ENCODE assay signal across 25 cellular contexts in genomic region chr17:55843785-55844184, GRCh38.
"Had no signal": no experiment of that assay in that cellular context is flagged by ENCODE, and none has a peak within 500 bp of the region (broad histone marks: within the 10 kb centered on the region; RNA-seq: fewer than 3 reads in every experiment).

No MANE protein-coding gene starts in this region.

- H3K27ac ChIP-seq: colonic mucosa, epithelial cell of prostate, gastrocnemius medialis, heart right ventricle, left lung, lower lobe of right lung had no signal

- H3K4me3 ChIP-seq: colonic mucosa, esophagus squamous epithelium, gastrocnemius medialis, heart right ventricle, left lung, lower lobe of right lung had no signal

- H3K9me3 ChIP-seq: colonic mucosa, esophagus squamous epithelium, gastrocnemius medialis, heart right ventricle, left lung, lower lobe of right lung had no signal

- H3K4me1 ChIP-seq: colonic mucosa, lower lobe of right lung had no signal

- ATAC-seq: effector memory CD8-positive, alpha-beta T cell; esophagus mucosa; gastrocnemius medialis; heart right ventricle; left cardiac atrium; left lung; left ventricle myocardium superior; lower lobe of right lung had no signal

- H3K27me3 ChIP-seq: colonic mucosa, gastrocnemius medialis, heart right ventricle had no signal

- FAIRE-seq: endometrium, islet of Langerhans, keratinocyte had no signal

- DNase-seq: colonic mucosa; cortex of kidney; effector CD8-positive, alpha-beta T cell; effector memory CD8-positive, alpha-beta T cell; endodermal cell; erythroblast; esophagus squamous epithelium; foreskin fibroblast; foreskin melanocyte; gastrocnemius medialis; glutamatergic neuron; head of caudate nucleus; heart right ventricle; hippocampal formation; left cardiac atrium; left lung; left ventricle myocardium superior; lower lobe of right lung; mesendoderm; midbrain had no signal

- H3K36me3 ChIP-seq: colonic mucosa, esophagus squamous epithelium, gastrocnemius medialis, heart right ventricle, left lung, lower lobe of right lung had no signal
